22 cellular contexts compared by ENCODE assay signal in genomic region chr4:80486603-80487002, GRCh38.
"Had no signal": no experiment of that assay in that cellular context is flagged by ENCODE, and none has a peak within 500 bp of the region (broad histone marks: within the 10 kb centered on the region; RNA-seq: fewer than 3 reads in every experiment).

No MANE protein-coding gene starts in this region.

- ATAC-seq: activated CD4-positive, CD25-positive, alpha-beta regulatory T cell treated with anti-CD3 and anti-CD28 coated beads, Interleukin-2, amount 50 U/mL, for 24 hours; activated CD8-positive, alpha-beta memory T cell treated with anti-CD3 and anti-CD28 coated beads, Interleukin-2, amount 10 ng/mL, durations not matched to agents 7 days and 5 days; T-helper 17 cell had no signal

- H3K27me3 Mint-ChIP-seq: activated CD8-positive, alpha-beta memory T cell treated with anti-CD3 and anti-CD28 coated beads, Interleukin-2, amount 10 ng/mL, durations not matched to agents 7 days and 5 days; activated naive CD4-positive, alpha-beta T cell treated with anti-CD3 and anti-CD28 coated beads, Interleukin-2, amount 50 U/mL, for 24 hours; activated T-cell treated with anti-CD3 and anti-CD28 coated beads, Interleukin-2, amount 50 U/mL, for 24 hours; T-helper 17 cell had no signal

- H3K9me3 Mint-ChIP-seq: activated T-cell treated with anti-CD3 and anti-CD28 coated beads, Interleukin-2, amount 50 U/mL, for 24 hours; activated T-helper 1 cell treated with anti-CD3 and anti-CD28 coated beads, Interleukin-12 subunit alpha, Interleukin-12 subunit beta, Interleukin-2, Interleukin-4 antibody, amounts not matched to agents 30 ng/mL and 10 ng/mL and 1 ng/mL, durations not matched to agents 14 hours and 24 hours and 36 hours had no signal

- H3K4me1 ChIP-seq: breast epithelium had no signal

- H3K4me3 Mint-ChIP-seq: activated CD8-positive, alpha-beta memory T cell treated with anti-CD3 and anti-CD28 coated beads, Interleukin-2, amount 10 ng/mL, durations not matched to agents 7 days and 5 days; activated naive CD4-positive, alpha-beta T cell treated with anti-CD3 and anti-CD28 coated beads, Interleukin-2, amount 50 U/mL, for 24 hours; activated T-cell treated with anti-CD3 and anti-CD28 coated beads, Interleukin-2, amount 50 U/mL, for 24 hours; activated T-helper 1 cell treated with anti-CD3 and anti-CD28 coated beads, Interleukin-12 subunit alpha, Interleukin-12 subunit beta, Interleukin-2, Interleukin-4 antibody, amounts not matched to agents 30 ng/mL and 10 ng/mL and 1 ng/mL, durations not matched to agents 14 hours and 24 hours and 36 hours; T-helper 17 cell had no signal

- H3K27ac Mint-ChIP-seq: activated CD8-positive, alpha-beta memory T cell treated with anti-CD3 and anti-CD28 coated beads, Interleukin-2, amount 10 ng/mL, durations not matched to agents 7 days and 5 days; activated naive CD4-positive, alpha-beta T cell treated with anti-CD3 and anti-CD28 coated beads, Interleukin-2, amount 50 U/mL, for 24 hours; activated T-cell treated with anti-CD3 and anti-CD28 coated beads, Interleukin-2, amount 50 U/mL, for 24 hours; activated T-helper 1 cell treated with anti-CD3 and anti-CD28 coated beads, Interleukin-12 subunit alpha, Interleukin-12 subunit beta, Interleukin-2, Interleukin-4 antibody, amounts not matched to agents 30 ng/mL and 10 ng/mL and 1 ng/mL, durations not matched to agents 14 hours and 24 hours and 36 hours; T-helper 17 cell had no signal

- DNase-seq: activated CD4-positive, alpha-beta T cell treated with anti-CD3 and anti-CD28 coated beads for 48 hours; activated CD4-positive, alpha-beta T cell treated with anti-CD3 and anti-CD28 coated beads, Interleukin-2, amount 50 U/mL, for 48 hours; activated CD8-positive, alpha-beta memory T cell treated with anti-CD3 and anti-CD28 coated beads, Interleukin-2, amount 10 ng/mL, durations not matched to agents 7 days and 5 days; activated effector memory CD4-positive, alpha-beta T cell treated with Interleukin-2 at 50 U/mL for 16 hours; activated naive CD4-positive, alpha-beta T cell; activated T-cell treated with anti-CD3 and anti-CD28 coated beads, Interleukin-2, amount 50 U/mL, for 24 hours; aorta; caudate nucleus; MM.1S; NCI-H1105 treated with DMSO at 0.1 percent for 48 hours; NCI-H1436 treated with DMSO at 0.1 percent for 48 hours; NCI-H187; NCI-H2081; NCI-H524; PC-9; SHP77 treated with DMSO at 0.1 percent for 48 hours; T-helper 17 cell; T1000 had no signal

- H2AFZ ChIP-seq: PC-9 had no signal

- H3K4me3 ChIP-seq: breast epithelium, PC-9 had no signal

- H3K36me3 ChIP-seq: breast epithelium had no signal

- H3K4me1 Mint-ChIP-seq: activated CD8-positive, alpha-beta memory T cell treated with anti-CD3 and anti-CD28 coated beads, Interleukin-2, amount 10 ng/mL, durations not matched to agents 7 days and 5 days had no signal

- H3K4me2 ChIP-seq: PC-9 had no signal

- H3K9me3 ChIP-seq: breast epithelium had no signal

- H3K27me3 ChIP-seq: breast epithelium had no signal
